10 cellular contexts compared by ENCODE assay signal in the genomic region with DNA sequence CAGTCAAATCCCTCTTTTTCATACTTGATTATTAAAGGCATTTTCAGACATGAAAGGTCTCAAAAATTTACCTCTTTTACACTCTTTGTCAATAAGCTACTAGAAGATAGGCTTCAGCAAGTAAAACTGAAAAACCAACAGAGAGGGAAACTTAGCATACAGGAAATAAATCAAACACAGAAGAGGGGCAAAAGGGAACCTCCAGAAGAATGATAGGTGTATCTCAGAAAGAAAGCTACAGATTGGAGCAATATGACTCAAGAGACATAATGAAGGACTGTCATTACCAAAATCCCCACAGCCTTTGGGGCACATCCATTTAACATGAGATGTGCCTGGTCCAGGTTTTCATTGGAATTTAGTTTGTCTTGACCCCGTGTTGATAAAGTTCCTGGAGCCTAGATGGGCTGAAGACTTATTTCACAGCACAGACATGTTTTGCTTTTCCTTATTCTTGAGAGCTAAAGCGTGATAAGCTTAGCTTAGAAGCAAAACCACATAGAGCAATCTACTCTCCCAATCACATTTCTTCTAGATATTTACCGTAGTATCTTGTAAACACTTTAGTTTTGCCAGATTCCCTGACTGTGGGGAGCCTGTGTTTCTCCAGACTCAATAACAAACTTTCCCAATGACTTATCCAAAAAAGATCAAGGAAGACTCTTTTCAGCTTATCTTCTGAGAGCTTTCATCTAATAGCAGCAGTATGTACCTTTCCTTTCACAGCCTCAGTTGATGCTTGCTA. TPM values are rescaled to one million over a fixed set of nuclear protein-coding genes. Genes with fewer than 3 reads are reported as not detected.
DNase-seq lines count a peak whose midpoint lies in the region; ATAC-seq, FAIRE-seq and TF ChIP-seq lines count a peak whose summit lies in the region.
"Had no signal": no experiment of that assay in that cellular context is flagged by ENCODE, and none has a peak within 500 bp of the region (broad histone marks: within the 10 kb centered on the region; RNA-seq: fewer than 3 reads in every experiment).

No MANE protein-coding gene starts in this region.

- peaks cover 23% of the 10 kb centered on the region for H3K4me1 Mint-ChIP-seq in activated naive CD4-positive, alpha-beta T cell treated with anti-CD3 and anti-CD28 coated beads, Interleukin-2, amount 10 ng/mL, durations not matched to agents 7 days and 5 days
- peaks cover 21% of the 10 kb centered on the region for H3K4me1 Mint-ChIP-seq in T-helper 17 cell
- H3K4me1 Mint-ChIP-seq in stimulated activated memory B cell treated with anti-CD40 and anti-IgM and Interleukin-4, amounts not matched to agents 10 μg/mL and 1 μg/mL and 100 μg/mL, for 72 hours, result peaks cover 28% of the 10 kb centered on the region
- H3K4me1 Mint-ChIP-seq in activated CD4-positive, alpha-beta T cell treated with anti-CD3 and anti-CD28 coated beads, Interleukin-2, amount 10 ng/mL, durations not matched to agents 7 days and 5 days, result peaks cover 30% of the 10 kb centered on the region

- H3K9me3 Mint-ChIP-seq in activated naive CD4-positive, alpha-beta T cell treated with anti-CD3 and anti-CD28 coated beads, Interleukin-2, amount 10 ng/mL, durations not matched to agents 7 days and 5 days, result no peaks in the 10 kb centered on the region
- no peaks in the 10 kb centered on the region for H3K9me3 Mint-ChIP-seq in stimulated activated memory B cell treated with anti-CD40 and anti-IgM and Interleukin-4, amounts not matched to agents 10 μg/mL and 1 μg/mL and 100 μg/mL, for 72 hours
- H3K9me3 Mint-ChIP-seq in activated CD4-positive, alpha-beta T cell treated with anti-CD3 and anti-CD28 coated beads, Interleukin-2, amount 10 ng/mL, durations not matched to agents 7 days and 5 days, result no peaks in the 10 kb centered on the region
- H3K9me3 Mint-ChIP-seq: activated B cell treated with CpG ODN at 0.5 μM for 24 hours had no signal

- CTCF ChIA-PET in activated naive CD4-positive, alpha-beta T cell treated with anti-CD3 and anti-CD28 coated beads, Interleukin-2, amount 10 ng/mL, durations not matched to agents 7 days and 5 days (lab: Charles Lee), result interaction anchor here (0.7 kb wide), 1 partner anchor 319 kb away, joined by 3 read pairs; no protein-coding TSS in a partner anchor
- CTCF ChIA-PET in activated CD4-positive, alpha-beta T cell treated with anti-CD3 and anti-CD28 coated beads, Interleukin-2, amount 10 ng/mL, durations not matched to agents 7 days and 5 days (lab: Charles Lee), result interaction anchor here (0.7 kb wide), 1 partner anchor 108 kb away, joined by 7 read pairs; no protein-coding TSS in a partner anchor

- H3K4me3 Mint-ChIP-seq in activated naive CD4-positive, alpha-beta T cell treated with anti-CD3 and anti-CD28 coated beads, Interleukin-2, amount 10 ng/mL, durations not matched to agents 7 days and 5 days, result no peak overlapping the region
- peak overlapping the region; percentile 5 for H3K4me3 Mint-ChIP-seq in T-helper 17 cell
- no peak overlapping the region for H3K4me3 Mint-ChIP-seq in stimulated activated memory B cell treated with anti-CD40 and anti-IgM and Interleukin-4, amounts not matched to agents 10 μg/mL and 1 μg/mL and 100 μg/mL, for 72 hours
- no peak overlapping the region for H3K4me3 Mint-ChIP-seq in activated CD4-positive, alpha-beta T cell treated with anti-CD3 and anti-CD28 coated beads, Interleukin-2, amount 10 ng/mL, durations not matched to agents 7 days and 5 days
- H3K4me3 Mint-ChIP-seq: activated B cell treated with CpG ODN at 0.5 μM for 24 hours had no signal

- POLR2A ChIA-PET in activated CD4-positive, alpha-beta T cell treated with anti-CD3 and anti-CD28 coated beads, Interleukin-2, amount 10 ng/mL, durations not matched to agents 7 days and 5 days (lab: Charles Lee), result interaction anchor here (0.6 kb wide), 1 partner anchor 287 kb away, joined by 5 read pairs; no protein-coding TSS in a partner anchor

- peaks cover 15% of the 10 kb centered on the region for H3K36me3 Mint-ChIP-seq in activated naive CD4-positive, alpha-beta T cell treated with anti-CD3 and anti-CD28 coated beads, Interleukin-2, amount 10 ng/mL, durations not matched to agents 7 days and 5 days
- peaks cover 2% of the 10 kb centered on the region for H3K36me3 Mint-ChIP-seq in T-helper 17 cell (ENCODE audit: low read depth)
- H3K36me3 Mint-ChIP-seq in stimulated activated memory B cell treated with anti-CD40 and anti-IgM and Interleukin-4, amounts not matched to agents 10 μg/mL and 1 μg/mL and 100 μg/mL, for 72 hours, result peaks cover 51% of the 10 kb centered on the region
- H3K36me3 Mint-ChIP-seq in activated CD4-positive, alpha-beta T cell treated with anti-CD3 and anti-CD28 coated beads, Interleukin-2, amount 10 ng/mL, durations not matched to agents 7 days and 5 days (ENCODE audit: low read depth), result peaks cover 20% of the 10 kb centered on the region

- no peak for DNase-seq in activated naive CD4-positive, alpha-beta T cell treated with anti-CD3 and anti-CD28 coated beads, Interleukin-2, amount 10 ng/mL, durations not matched to agents 7 days and 5 days
- DNase-seq in activated naive CD4-positive, alpha-beta T cell (lab: John Stamatoyannopoulos, UW), result no peak
- DNase-seq in T-helper 17 cell (no peak), COLO668 (lab: John Stamatoyannopoulos, UW; ENCODE audit: unreplicated experiment) (no peak), GM12891 (ENCODE audit: insufficient read length, low spot score) (no peak)
- no peak for DNase-seq in activated CD4-positive, alpha-beta T cell treated with anti-CD3 and anti-CD28 coated beads, Interleukin-2, amount 10 ng/mL, durations not matched to agents 7 days and 5 days
- DNase-seq: activated B cell treated with CpG ODN at 0.5 μM for 24 hours, BE2C had no signal

- ATAC-seq in HG02885 (IDR thresholded peaks at IDR 0.05; ENCODE audit: poor library complexity, unreplicated experiment), result peak; percentile 76
- ATAC-seq in T-helper 17 cell, result peak; percentile 40
- no peak for ATAC-seq in stimulated activated memory B cell treated with anti-CD40 and anti-IgM and Interleukin-4, amounts not matched to agents 10 μg/mL and 1 μg/mL and 100 μg/mL, for 72 hours

- peak overlapping the region; percentile 29 for H3K27ac Mint-ChIP-seq in activated naive CD4-positive, alpha-beta T cell treated with anti-CD3 and anti-CD28 coated beads, Interleukin-2, amount 10 ng/mL, durations not matched to agents 7 days and 5 days
- H3K27ac Mint-ChIP-seq in T-helper 17 cell, result peak overlapping the region; percentile 68
- H3K27ac Mint-ChIP-seq in stimulated activated memory B cell treated with anti-CD40 and anti-IgM and Interleukin-4, amounts not matched to agents 10 μg/mL and 1 μg/mL and 100 μg/mL, for 72 hours, result peak overlapping the region; percentile 72
- H3K27ac Mint-ChIP-seq in activated CD4-positive, alpha-beta T cell treated with anti-CD3 and anti-CD28 coated beads, Interleukin-2, amount 10 ng/mL, durations not matched to agents 7 days and 5 days, result no peak overlapping the region
- H3K27ac Mint-ChIP-seq: activated B cell treated with CpG ODN at 0.5 μM for 24 hours had no signal

- FAIRE-seq in GM12891 (lab: Jason Lieb, UNC), result no peak

- no peaks in the 10 kb centered on the region for H3K27me3 Mint-ChIP-seq in activated naive CD4-positive, alpha-beta T cell treated with anti-CD3 and anti-CD28 coated beads, Interleukin-2, amount 10 ng/mL, durations not matched to agents 7 days and 5 days
- H3K27me3 Mint-ChIP-seq in T-helper 17 cell, result no peaks in the 10 kb centered on the region
- H3K27me3 Mint-ChIP-seq in stimulated activated memory B cell treated with anti-CD40 and anti-IgM and Interleukin-4, amounts not matched to agents 10 μg/mL and 1 μg/mL and 100 μg/mL, for 72 hours, result no peaks in the 10 kb centered on the region
- H3K27me3 Mint-ChIP-seq in activated CD4-positive, alpha-beta T cell treated with anti-CD3 and anti-CD28 coated beads, Interleukin-2, amount 10 ng/mL, durations not matched to agents 7 days and 5 days, result no peaks in the 10 kb centered on the region
- H3K27me3 Mint-ChIP-seq: activated B cell treated with CpG ODN at 0.5 μM for 24 hours had no signal

- H3K9me3 ChIP-seq in T-helper 17 cell (ENCODE audit: control insufficient read depth, low read length, poor library complexity, severe bottlenecking), result no peaks in the 10 kb centered on the region
- H3K9me3 ChIP-seq: BE2C had no signal

- no peak for TF ChIP-seq POLR2A in GM12891 (IDR thresholded peaks at IDR 0.05; ENCODE audit: low read depth, low read length)

TF ChIP-seq in GM12891, 5 proteins besides CTCF, POLR2A, EP300 and RAD21:
- TF ChIP-seq SPI1 (IDR thresholded peaks at IDR 0.05; ENCODE audit: low read depth, low read length) (no peak), POLR2AphosphoS5 (IDR thresholded peaks at IDR 0.05; ENCODE audit: low read depth, low read length) (no peak), POU2F2 (IDR thresholded peaks at IDR 0.05; ENCODE audit: low read depth, low read length) (no peak), PAX5 (IDR thresholded peaks at IDR 0.05; ENCODE audit: insufficient read depth, low read length, severe bottlenecking) (no peak), TAF1 (IDR thresholded peaks at IDR 0.05; ENCODE audit: low read depth, low read length) (no peak)

RNA-seq across cellular contexts. Expression of a gene that starts 11.7 kb away (rescaled TPM):
- 10 to 100 TPM; 45.4 to 51.6 TPM for total RNA-seq in T-helper 17 cell
- total RNA-seq in activated CD4-positive, alpha-beta T cell treated with anti-CD3 and anti-CD28 coated beads, Interleukin-2, amount 10 ng/mL, durations not matched to agents 7 days and 5 days, result 10 to 100 TPM; 27.1 to 30.1 TPM
- polyA plus RNA-seq in GM12891 (2012; ENCODE audit: low read depth, missing spikeins), result 15.5 TPM
